8 cellular contexts compared by ENCODE assay signal in genomic region chr1:117059678-117060440, GRCh38. TPM values are rescaled to one million over a fixed set of nuclear protein-coding genes. Genes with fewer than 3 reads are reported as not detected.
DNase-seq lines count a peak whose midpoint lies in the region; ATAC-seq, FAIRE-seq and TF ChIP-seq lines count a peak whose summit lies in the region.

Gene TTF2 (plus strand): TSS chr1:117060326. CDS start chr1:117060347, 21 bp downstream.

- H3K4me1 Mint-ChIP-seq in Caco-2 (ENCODE audit: low read depth, unreplicated experiment) = no peaks in the 10 kb centered on the region

- no peaks in the 10 kb centered on the region for H3K36me3 ChIP-seq in Caco-2 (ENCODE audit: control insufficient read depth, insufficient read depth, low read length)

- no peak within 1 kb of the TSS for H3K4me3 Mint-ChIP-seq in Caco-2 (ENCODE audit: unreplicated experiment)

- POLR2A ChIA-PET in Caco-2 (lab: Charles Lee) = interaction anchor here (0.8 to 1.8 kb wide), 4 partner anchors 12 to 217 kb away, joined by 3 to 7 read pairs (median 4); no protein-coding TSS in a partner anchor

- no peaks in the 10 kb centered on the region for H3K9me3 Mint-ChIP-seq in Caco-2 (ENCODE audit: unreplicated experiment)

- peaks cover 8% of the 10 kb centered on the region for H3K36me3 Mint-ChIP-seq in Caco-2 (ENCODE audit: insufficient read depth, unreplicated experiment)

- peak in 1 of 2 experiments; percentile 5 for TF ChIP-seq CTCF in Caco-2 (IDR thresholded peaks at IDR 0.05; ENCODE audit: insufficient read depth in 1 of 2, low read depth in 1 of 2, low read length in 1 of 2, severe bottlenecking in 1 of 2, unreplicated experiment in 1 of 2)

- no peaks in the 10 kb centered on the region for H3K9me3 ChIP-seq in Caco-2

- no TSS peak for BruUV-seq in Caco-2 (replicated peaks; lab: Mats Ljungman, UMichigan)

- H3K27me3 Mint-ChIP-seq in Caco-2 (ENCODE audit: insufficient read depth, unreplicated experiment) = no peaks in the 10 kb centered on the region

- in situ Hi-C loops in endometrial microvascular endothelial cells (cut with HindIII; ENCODE audit: inconsistent ontology term, low pct_unique_long_range_greater_than_20kb, low sequenced_read_pairs) = loop anchor here (25.0 kb wide), 2 partner anchors 173 to 323 kb away; no protein-coding TSS in a partner anchor

- no peaks in the 10 kb centered on the region for H3K27me3 ChIP-seq in Caco-2 (replicated peaks; ENCODE audit: control insufficient read depth, insufficient read depth, low read length)

- CTCF ChIA-PET in Caco-2 (lab: Charles Lee) = interaction anchor here (0.7 to 1.8 kb wide), 11 partner anchors 21 to 485 kb away, joined by 3 to 7 read pairs (median 4); no protein-coding TSS in a partner anchor

- H3K4me1 ChIP-seq in Caco-2 = no peaks in the 10 kb centered on the region; the same call in 1 of the 2 replicates

- intact Hi-C loops in Caco-2 (cut with micrococcal nuclease; ENCODE audit: unreplicated experiment) = loop anchor here (1.0 to 10.0 kb wide), 4 partner anchors 61 to 205 kb away; partner anchors contain the start of gene TRIM45

- no peak for FAIRE-seq in HTR-8/SVneo (lab: Jason Lieb, UNC)

- peak within 1 kb of the TSS; percentile 64 for H3K4me3 ChIP-seq in Caco-2 (ENCODE audit: low read depth, low read length)

- DNase-seq in Caco-2 (peak; percentile 95 to 97), HTR-8/SVneo (ENCODE audit: insufficient read length, low spot score) (peak; percentile 93), NOMO-1 treated with DMSO at 0.1 percent for 48 hours (lab: John Stamatoyannopoulos, UW; ENCODE audit: unreplicated experiment) (peak; percentile 100), mesenteric fat pad (ENCODE audit: low spot score) (peak; percentile 94)
- peak; percentile 86 to 92 for DNase-seq in activated CD8-positive, alpha-beta memory T cell treated with anti-CD3 and anti-CD28 coated beads for 4 hours (ENCODE audit: low read depth in 2 of 2)
- DNase-seq in stimulated activated CD8-positive, alpha-beta memory T cell treated with anti-CD3 and anti-CD28 coated beads, Interleukin-15, amount 100 ng/mL, for 1 hour (ENCODE audit: low read depth) = peak; percentile 95

- ATAC-seq in GM21381 (IDR thresholded peaks at IDR 0.05; ENCODE audit: unreplicated experiment) = peak; percentile 84

- no peak within 1 kb of the TSS for H3K27ac Mint-ChIP-seq in Caco-2 (ENCODE audit: unreplicated experiment)

RNA-seq across cellular contexts. Expression of gene TTF2, which starts in this region (rescaled TPM):
- total RNA-seq in Caco-2 (2022) (31.9 and 33.4 TPM in 2 replicates), endometrial microvascular endothelial cells (ENCODE audit: inconsistent ontology term) (26.9 TPM), mesenteric fat pad (15.1 TPM)

Comparison
In these comparisons a context has a peak if more than half of its experiments do, and no peak if none do; other contexts are left out.
1. Peak in every context shown above with its lines: DNase-seq, ATAC-seq and H3K4me3 ChIP-seq.